ENCODE assay signal across 8 cellular contexts in the genomic region with DNA sequence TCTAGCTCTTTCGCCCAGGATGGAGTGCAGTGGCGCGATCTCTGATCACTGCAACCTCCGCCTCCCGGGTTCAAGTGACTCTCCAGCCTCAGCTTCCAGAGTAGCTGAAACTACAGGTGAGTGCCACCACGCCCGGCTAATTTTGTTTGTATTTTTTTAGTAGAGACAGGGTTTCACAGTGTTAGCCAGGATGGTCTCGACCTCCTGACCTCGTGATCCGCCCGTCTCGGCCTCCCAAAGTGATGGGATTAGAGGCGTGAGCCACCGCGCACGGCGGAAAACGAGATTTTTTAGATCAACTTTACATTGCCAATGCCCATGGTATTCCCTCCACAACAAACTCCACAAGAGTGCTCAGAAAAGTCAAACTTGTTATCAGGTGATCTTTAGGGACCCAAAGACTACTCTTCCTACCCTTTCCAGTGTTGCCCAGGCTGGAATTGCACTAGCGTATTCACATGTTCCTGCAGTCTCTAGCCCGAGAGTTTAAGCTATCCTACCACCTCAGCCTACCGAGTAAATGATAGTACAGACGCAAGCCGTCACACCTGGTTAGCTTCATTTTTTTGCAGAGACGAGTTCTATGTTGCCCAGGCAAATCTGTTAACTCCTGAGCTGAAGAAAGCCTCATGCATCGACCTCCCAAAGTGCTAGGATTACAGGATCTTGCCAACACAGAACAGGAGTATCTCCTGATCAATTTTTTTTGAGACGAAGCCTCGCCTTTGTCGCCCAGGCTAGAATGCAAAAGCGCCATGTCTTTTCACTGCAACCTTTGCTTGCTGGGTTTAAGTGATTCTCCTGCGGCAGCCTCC.
DNase-seq lines count a peak whose midpoint lies in the region; ATAC-seq and TF ChIP-seq lines count a peak whose summit lies in the region.

No MANE protein-coding gene starts in this region.

- no peak overlapping the region for H3K27ac Mint-ChIP-seq in activated CD8-positive, alpha-beta T cell treated with anti-CD3 and anti-CD28 coated beads, Interleukin-2, amount 10 ng/mL, durations not matched to agents 7 days and 5 days

- peaks cover 48% of the 10 kb centered on the region for H3K4me1 ChIP-seq in DND-41 (ENCODE audit: insufficient read depth, low read length)
- peaks cover 8% of the 10 kb centered on the region for H3K4me1 ChIP-seq in HUES48 (ENCODE audit: control insufficient read depth, insufficient read depth, low read length)
- peaks cover 10% of the 10 kb centered on the region for H3K4me1 ChIP-seq in thymus (ENCODE audit: control insufficient read depth, insufficient read depth, low read length)

- H3K27ac ChIP-seq in DND-41 (ENCODE audit: low read length) (peak overlapping the region; percentile 89), HUES48 (ENCODE audit: low read depth, low read length) (peak overlapping the region; percentile 96), thymus (ENCODE audit: low read depth) (peak overlapping the region; percentile 98)

- H3K9ac ChIP-seq in DND-41 (ENCODE audit: low read depth, low read length), result peak overlapping the region; percentile 69
- peak overlapping the region; percentile 98 for H3K9ac ChIP-seq in HUES48 (ENCODE audit: low read depth, low read length)

- H3K4me3 Mint-ChIP-seq in activated CD8-positive, alpha-beta T cell treated with anti-CD3 and anti-CD28 coated beads, Interleukin-2, amount 10 ng/mL, durations not matched to agents 7 days and 5 days, result no peak overlapping the region

- H3K36me3 Mint-ChIP-seq in activated CD8-positive, alpha-beta T cell treated with anti-CD3 and anti-CD28 coated beads, Interleukin-2, amount 10 ng/mL, durations not matched to agents 7 days and 5 days (ENCODE audit: low read depth), result no peaks in the 10 kb centered on the region

- H3K27me3 ChIP-seq in DND-41 (ENCODE audit: insufficient read depth, low read length, poor library complexity) (no peaks in the 10 kb centered on the region), HUES48 (ENCODE audit: control insufficient read depth, insufficient read depth, low read length) (no peaks in the 10 kb centered on the region), thymus (ENCODE audit: control insufficient read depth, insufficient read depth) (no peaks in the 10 kb centered on the region)

- peaks cover 4% of the 10 kb centered on the region; the same call in 1 of the 2 replicates for H4K20me1 ChIP-seq in DND-41 (ENCODE audit: insufficient read depth, low read length)

- CTCF ChIA-PET in activated CD8-positive, alpha-beta T cell treated with anti-CD3 and anti-CD28 coated beads, Interleukin-2, amount 10 ng/mL, durations not matched to agents 7 days and 5 days (lab: Charles Lee), result interaction anchor here (0.9 to 3.1 kb wide), 15 partner anchors 10 to 92 kb away, joined by 3 to 16 read pairs (median 5); a partner anchor contains a TSS

- 14% methylated on average over 30 of the region's 30 CpGs for WGBS in thymus

- H3K36me3 ChIP-seq in DND-41 (ENCODE audit: insufficient read depth, low read length) (no peaks in the 10 kb centered on the region), HUES48 (ENCODE audit: control insufficient read depth, insufficient read depth, low read length) (no peaks in the 10 kb centered on the region), thymus (ENCODE audit: control insufficient read depth, insufficient read depth) (no peaks in the 10 kb centered on the region)

- no peak overlapping the region for H2AFZ ChIP-seq in DND-41 (ENCODE audit: low read depth, low read length)

- peaks cover 16% of the 10 kb centered on the region for H3K79me2 ChIP-seq in DND-41 (ENCODE audit: insufficient read depth, low read length)

- TF ChIP-seq CTCF in DND-41 (IDR thresholded peaks at IDR 0.05; ENCODE audit: borderline replicate concordance, extremely low read depth, low read length, poor library complexity, severe bottlenecking), result no peak

- no peaks in the 10 kb centered on the region for H3K9me3 ChIP-seq in DND-41 (ENCODE audit: insufficient read depth, low read length, severe bottlenecking)
- no peaks in the 10 kb centered on the region for H3K9me3 ChIP-seq in HUES48 (ENCODE audit: control insufficient read depth, insufficient read depth, low read length)
- H3K9me3 ChIP-seq in thymus (ENCODE audit: control insufficient read depth), result no peaks in the 10 kb centered on the region

- H3K9me3 Mint-ChIP-seq in activated CD8-positive, alpha-beta T cell treated with anti-CD3 and anti-CD28 coated beads, Interleukin-2, amount 10 ng/mL, durations not matched to agents 7 days and 5 days (ENCODE audit: insufficient read depth), result no peaks in the 10 kb centered on the region

- peak overlapping the region; percentile 19 to 55; a peak in 3 of 4 replicates for H3K4me3 ChIP-seq in DND-41 (ENCODE audit: low read depth in 1 of 2, low read length in 2 of 2)
- peak overlapping the region; percentile 79 for H3K4me3 ChIP-seq in HUES48 (ENCODE audit: low read depth, low read length)
- peak overlapping the region; percentile 79 for H3K4me3 ChIP-seq in thymus (ENCODE audit: low read length)

- H3K4me2 ChIP-seq in DND-41 (ENCODE audit: insufficient read depth, low read length), result peak overlapping the region; percentile 63

- POLR2A ChIA-PET in activated CD8-positive, alpha-beta T cell treated with anti-CD3 and anti-CD28 coated beads, Interleukin-2, amount 10 ng/mL, durations not matched to agents 7 days and 5 days (lab: Charles Lee), result interaction anchor here (0.8 to 27.2 kb wide), 38 partner anchors 10 to 1678 kb away, joined by 3 to 2224 read pairs (median 20); a partner anchor contains a TSS

- peak; percentile 54 for DNase-seq in DND-41
- DNase-seq in activated CD8-positive, alpha-beta T cell treated with anti-CD3 and anti-CD28 coated beads, Interleukin-2, amount 10 ng/mL, durations not matched to agents 7 days and 5 days, result peak; percentile 63
- peak; percentile 69 for DNase-seq in islet precursor cell
- no peak for DNase-seq in T-helper 9 cell

- ATAC-seq in DND-41 (ENCODE audit: insufficient read depth, low read depth) (peak; percentile 14), GM18520 (IDR thresholded peaks at IDR 0.05; ENCODE audit: unreplicated experiment) (no peak), HG03521 (IDR thresholded peaks at IDR 0.05; ENCODE audit: unreplicated experiment) (no peak)
- ATAC-seq in activated CD8-positive, alpha-beta T cell treated with anti-CD3 and anti-CD28 coated beads, Interleukin-2, amount 10 ng/mL, durations not matched to agents 7 days and 5 days, result peak; percentile 14

- peaks cover 36% of the 10 kb centered on the region for H3K4me1 Mint-ChIP-seq in activated CD8-positive, alpha-beta T cell treated with anti-CD3 and anti-CD28 coated beads, Interleukin-2, amount 10 ng/mL, durations not matched to agents 7 days and 5 days (ENCODE audit: low read depth)

- no peaks in the 10 kb centered on the region for H3K27me3 Mint-ChIP-seq in activated CD8-positive, alpha-beta T cell treated with anti-CD3 and anti-CD28 coated beads, Interleukin-2, amount 10 ng/mL, durations not matched to agents 7 days and 5 days (ENCODE audit: low read depth)

Comparison
In these comparisons a context has a peak if more than half of its experiments do, and no peak if none do; other contexts are left out.
1. ATAC-seq: peak in DND-41 (single experiment) and activated CD8-positive, alpha-beta T cell treated with anti-CD3 and anti-CD28 coated beads, Interleukin-2, amount 10 ng/mL, durations not matched to agents 7 days and 5 days (single experiment); none in GM18520 (single experiment) and HG03521 (single experiment).
2. Peak in every context shown above with its lines, with median percentiles within 50 percentile points of each other: H3K27ac ChIP-seq and H3K4me3 ChIP-seq.